Comparison of ENCODE assay signal across 21 cellular contexts in genomic region chr6:142306736-142307135, GRCh38. TPM values are rescaled to one million over a fixed set of nuclear protein-coding genes. Genes with fewer than 3 reads are reported as not detected.
DNase-seq lines count a peak whose midpoint lies in the region; ATAC-seq, FAIRE-seq and TF ChIP-seq lines count a peak whose summit lies in the region.
"Had no signal": no experiment of that assay in that cellular context is flagged by ENCODE, and none has a peak within 500 bp of the region (broad histone marks: within the 10 kb centered on the region; RNA-seq: fewer than 3 reads in every experiment).

No MANE protein-coding gene starts in this region.

- H3K4me2 ChIP-seq in PC-3 (ENCODE audit: low read length) = peak overlapping the region; percentile 90
- H3K4me2 ChIP-seq in fibroblast of lung (ENCODE audit: extremely low read depth, insufficient read depth, low read length) = peak overlapping the region; percentile 4
- H3K4me2 ChIP-seq: BLaER1 had no signal

- no TSS peak for BruUV-seq in PC-3 (replicated peaks; lab: Mats Ljungman, UMichigan)

- H4K20me1 ChIP-seq in PC-3 (ENCODE audit: low read length) (no peaks in the 10 kb centered on the region; the same call in 1 of the 2 replicates), fibroblast of lung (ENCODE audit: control insufficient read depth, extremely low read depth, insufficient read depth, low read length) (no peaks in the 10 kb centered on the region)
- H4K20me1 ChIP-seq: BLaER1 had no signal

- ATAC-seq in PC-3 = no peak
- ATAC-seq in HG02571 (IDR thresholded peaks at IDR 0.05; ENCODE audit: unreplicated experiment) = no peak
- ATAC-seq in HG02938 (IDR thresholded peaks at IDR 0.05; ENCODE audit: unreplicated experiment) = no peak

- H2AFZ ChIP-seq in PC-3 (ENCODE audit: low read length) (no peak overlapping the region), fibroblast of lung (ENCODE audit: low read length) (no peak overlapping the region)

- POLR2A ChIA-PET in PC-3 (lab: Charles Lee; ENCODE audit: unreplicated experiment) = no interaction called here

- peaks cover 36% of the 10 kb centered on the region for H3K36me3 ChIP-seq in PC-3 (ENCODE audit: low read depth, low read length)
- H3K36me3 ChIP-seq in fibroblast of lung (ENCODE audit: control insufficient read depth, insufficient read depth, low read length) = no peaks in the 10 kb centered on the region
- H3K36me3 ChIP-seq: BLaER1, SJCRH30 had no signal

- H3K9me2 ChIP-seq in PC-3 (replicated peaks; ENCODE audit: low read length) = no peaks in the 10 kb centered on the region

- H3K27me3 ChIP-seq in PC-3 (ENCODE audit: low read length) (no peaks in the 10 kb centered on the region), fibroblast of lung (ENCODE audit: control insufficient read depth, insufficient read depth, low read length) (no peaks in the 10 kb centered on the region)
- H3K27me3 ChIP-seq: BLaER1, SJCRH30 had no signal

- TF ChIP-seq CTCF in PC-3 (conservative IDR thresholded peaks at IDR 0.05; ENCODE audit: low read depth, low read length) = no peak
- TF ChIP-seq CTCF in fibroblast of lung (conservative IDR thresholded peaks at IDR 0.05 in 1 of 2, IDR thresholded peaks at IDR 0.05 in 1 of 2; ENCODE audit: low read depth in 1 of 2, low read length in 2 of 2) = no peak

- H3K4me3 ChIP-seq in PC-3 (ENCODE audit: low read length) = peak overlapping the region; percentile 88
- no peak overlapping the region for H3K4me3 ChIP-seq in fibroblast of lung (replicated peaks in 1 of 4; ENCODE audit: control extremely low read depth in 1 of 4, insufficient read depth in 1 of 4, low read depth in 3 of 4, low read length in 4 of 4)
- H3K4me3 ChIP-seq: BLaER1, SJCRH30 had no signal

- CTCF ChIA-PET in PC-3 (lab: Charles Lee) = no interaction called here

- H3K9ac ChIP-seq in PC-3 (ENCODE audit: low read length) (no peak overlapping the region), fibroblast of lung (ENCODE audit: insufficient read depth, low read length) (no peak overlapping the region)
- H3K9ac ChIP-seq: BLaER1 had no signal

- intact Hi-C loops in PC-3 (cut with micrococcal nuclease) = no loop called here

- H3K9me3 ChIP-seq in PC-3 (ENCODE audit: low read length) (no peaks in the 10 kb centered on the region), fibroblast of lung (ENCODE audit: control insufficient read depth, insufficient read depth, low read depth, low read length) (no peaks in the 10 kb centered on the region)
- H3K9me3 ChIP-seq: SJCRH30 had no signal

- H3K4me1 ChIP-seq in PC-3 (ENCODE audit: insufficient read depth, low read length) (peaks cover 49% of the 10 kb centered on the region), fibroblast of lung (ENCODE audit: control insufficient read depth, extremely low read depth, insufficient read depth, low read length) (peaks cover 4% of the 10 kb centered on the region)
- H3K4me1 ChIP-seq: BLaER1, SJCRH30 had no signal

- no peaks in the 10 kb centered on the region for H3F3A ChIP-seq in PC-3 (ENCODE audit: low read length, unreplicated experiment)

- H3K27ac ChIP-seq in PC-3 (ENCODE audit: low read length) (peak overlapping the region; percentile 21), fibroblast of lung (ENCODE audit: insufficient read depth, low read length) (no peak overlapping the region)
- H3K27ac ChIP-seq: BLaER1, RWPE1, SJCRH30 had no signal

- peak; percentile 10 for DNase-seq in DMS53 (lab: John Stamatoyannopoulos, UW)
- no peak for DNase-seq in DMS53 treated with DMSO at 0.1 percent for 48 hours (lab: John Stamatoyannopoulos, UW; ENCODE audit: unreplicated experiment)
- no peak for DNase-seq in PC-3
- DNase-seq in fibroblast of lung (ENCODE audit: low read depth in 2 of 2) = no peak
- no peak for DNase-seq in activated CD8-positive, alpha-beta memory T cell treated with anti-CD3 and anti-CD28 coated beads, Interleukin-2, amount 50 U/mL, for 4 hours
- DNase-seq in GM19239 (ENCODE audit: insufficient read length, low spot score) = no peak
- DNase-seq: 8988T; CD8-positive, alpha-beta memory T cell; GF-D8; GOT3; NCI-H187; NCI-H446; NCI-H69; OCI-M1; SJCRH30; SW 1271 had no signal

- H3K79me2 ChIP-seq in PC-3 (ENCODE audit: low read length) = peaks cover 98% of the 10 kb centered on the region
- peaks cover 76% of the 10 kb centered on the region for H3K79me2 ChIP-seq in fibroblast of lung (ENCODE audit: control insufficient read depth, insufficient read depth, low read length)

- FAIRE-seq in GM19239 (lab: Jason Lieb, UNC) = no peak
- FAIRE-seq: GM12891 had no signal

RNA-seq across cellular contexts. Expression of gene ADGRG6, which starts 4.9 kb away (rescaled TPM):
- total RNA-seq in PC-3 (2014; rRNA removed) = 50.4 and 73.2 TPM in 2 replicates
- total RNA-seq in fibroblast of lung = 30.0 and 49.9 TPM in 2 replicates
- polyA plus RNA-seq in fibroblast of lung = 23.4 and 67.2 TPM in 2 replicates
- polyA plus RNA-seq in fibroblast of lung (2012) = 10.2 and 29.9 TPM in 2 replicates
- polyA minus RNA-seq in fibroblast of lung (ENCODE audit: low replicate concordance) = 25.1 and 56.7 TPM in 2 replicates
- polyA plus RNA-seq: CD8-positive, alpha-beta memory T cell had no signal
